Comparison of ENCODE assay signal across 1 cellular context in genomic region chr7:25521236-25521635, GRCh38.
TF ChIP-seq lines count a peak whose summit lies in the region.

No MANE protein-coding gene starts in this region.

TF ChIP-seq in WTC11, 78 proteins besides CTCF, POLR2A, EP300 and RAD21 (continued from another document):
- TF ChIP-seq MLX (CRISPR knock-in tag; IDR thresholded peaks at IDR 0.05) (no peak), NFYB (CRISPR knock-in tag; conservative IDR thresholded peaks at IDR 0.05; ENCODE audit: low read depth) (no peak)
